ENCODE assay signal across 8 cellular contexts in genomic region chr17:1684307-1685189, GRCh38. TPM values are rescaled to one million over a fixed set of nuclear protein-coding genes. Genes with fewer than 3 reads are reported as not detected.
DNase-seq lines count a peak whose midpoint lies in the region; ATAC-seq, FAIRE-seq and TF ChIP-seq lines count a peak whose summit lies in the region.

TSS of gene PRPF8 (minus strand) at chr17:1684867. CDS start at chr17:1684571, 296 bp downstream.

- DNase-seq in D721Med (ENCODE audit: insufficient read length, low spot score): peak; percentile 97
- DNase-seq in HuH-7.5 (ENCODE audit: low spot score): peak; percentile 97
- peak; percentile 98 for DNase-seq in OCI-LY7 (ENCODE audit: low spot score)
- peak; percentile 97 for DNase-seq in activated T-cell treated with anti-CD3 and anti-CD28 coated beads for 1 hour (ENCODE audit: low read depth)
- DNase-seq in epidermal melanocyte (ENCODE audit: insufficient read length, low spot score): peak; percentile 100
- peak; percentile 94 for DNase-seq in middle frontal gyrus (ENCODE audit: extremely low spot score, low spot score)
- peak; percentile 95 to 98 for DNase-seq in stimulated activated CD8-positive, alpha-beta memory T cell treated with anti-CD3 and anti-CD28 coated beads, Interleukin-2, amount 100 ng/mL, for 48 hours (ENCODE audit: low read depth in 2 of 2)

- CTCF ChIA-PET in OCI-LY7 (lab: Charles Lee; ENCODE audit: unreplicated experiment): no interaction called here

- peaks cover 16% of the 10 kb centered on the region for H4K20me1 ChIP-seq in OCI-LY7 (ENCODE audit: insufficient read depth, low read length)

- POLR2A ChIA-PET in OCI-LY7 (lab: Charles Lee): interaction anchor here (0.7 to 1.1 kb wide), 4 partner anchors 18 to 212 kb away, joined by 3 to 5 read pairs (median 3); no protein-coding TSS in a partner anchor

- FAIRE-seq in D721Med (lab: Jason Lieb, UNC): no peak

- TF ChIP-seq CTCF in D721Med (IDR thresholded peaks at IDR 0.05; ENCODE audit: insufficient read depth, missing control alignments) (no peak), OCI-LY7 (conservative IDR thresholded peaks at IDR 0.05; ENCODE audit: low read length) (no peak)

- peaks cover 12% of the 10 kb centered on the region for H3K4me1 ChIP-seq in OCI-LY7 (ENCODE audit: insufficient read depth, low read length, poor library complexity, severe bottlenecking)

- BruUV-seq in OCI-LY7 (replicated peaks; lab: Mats Ljungman, UMichigan): no TSS peak

- no peaks in the 10 kb centered on the region for H3K9me2 ChIP-seq in OCI-LY7 (ENCODE audit: insufficient read depth, low read length)

- H3K79me2 ChIP-seq in OCI-LY7 (ENCODE audit: insufficient read depth, low read depth, low read length): peaks cover 30% of the 10 kb centered on the region

- H3K27ac ChIP-seq in OCI-LY7 (ENCODE audit: low read depth, low read length, poor library complexity, severe bottlenecking): peak within 1 kb of the TSS; percentile 54

- peak within 1 kb of the TSS; percentile 48 for H2AFZ ChIP-seq in OCI-LY7 (ENCODE audit: low read length)

- H3K9me3 ChIP-seq in OCI-LY7 (ENCODE audit: low read length): no peaks in the 10 kb centered on the region

- intact Hi-C loops in OCI-LY7 (cut with micrococcal nuclease; ENCODE audit: unreplicated experiment): loop anchor here (2.0 kb wide), 1 partner anchor 32 kb away; no protein-coding TSS in a partner anchor

- peak within 1 kb of the TSS; percentile 95 for H3K4me3 ChIP-seq in OCI-LY7 (ENCODE audit: low read depth, low read length, poor library complexity, severe bottlenecking)

- H3K4me2 ChIP-seq in OCI-LY7 (ENCODE audit: low read length): peak within 1 kb of the TSS; percentile 68

- ATAC-seq in GM21526 (IDR thresholded peaks at IDR 0.05; ENCODE audit: low FRiP score, unreplicated experiment): peak; percentile 95

- peaks cover 41% of the 10 kb centered on the region for H3K36me3 ChIP-seq in OCI-LY7 (ENCODE audit: insufficient read depth, low read length)

RNA-seq across cellular contexts. Expression of gene PRPF8, which starts in this region (rescaled TPM):
- total RNA-seq in OCI-LY7 (2014; rRNA removed; shearing (Covaris generic)): 108 and 162 TPM in 2 replicates
- total RNA-seq in OCI-LY7 (2022): 404 and 427 TPM in 2 replicates

Comparison
In these comparisons a context has a peak if more than half of its experiments do, and no peak if none do; other contexts are left out.
1. Peak in every context shown above with its lines: DNase-seq, ATAC-seq, H3K4me3 ChIP-seq and H3K27ac ChIP-seq.